Comparison of ENCODE assay signal across 9 cellular contexts in the genomic region with DNA sequence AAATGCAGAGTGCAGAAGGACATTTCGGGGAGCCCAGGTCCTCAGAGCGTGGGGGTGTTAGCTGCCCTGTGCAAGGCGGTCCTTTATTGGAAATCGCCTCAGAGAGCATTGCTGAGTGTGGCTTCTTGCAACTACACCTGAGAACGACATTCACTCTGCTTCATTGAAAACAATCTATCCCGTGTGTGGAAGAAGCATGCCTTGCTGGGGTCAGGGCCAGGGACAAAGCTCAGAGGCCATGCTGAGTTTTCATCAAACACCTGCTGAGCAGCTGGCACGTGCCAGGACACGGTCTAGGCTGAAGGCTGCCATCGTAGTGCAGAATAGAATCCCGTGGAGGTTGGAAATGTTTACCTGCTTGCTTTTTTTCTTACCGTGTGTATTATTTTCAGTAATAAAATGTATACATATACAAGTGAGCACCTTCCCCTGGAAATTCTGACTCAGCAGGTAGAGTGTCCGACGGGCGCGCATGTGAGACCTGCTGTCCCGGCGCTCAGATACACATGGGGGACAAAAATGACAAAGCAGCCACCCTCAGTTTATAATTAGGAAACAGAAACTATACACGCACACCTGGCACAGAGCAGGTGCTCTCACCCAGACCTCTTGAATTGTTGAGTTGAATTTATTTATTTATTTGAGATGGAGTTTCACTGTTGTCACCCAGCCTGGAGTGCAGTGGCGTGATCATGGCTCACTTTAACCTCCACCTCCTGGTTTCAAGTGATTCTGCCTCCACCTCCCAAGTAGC.
A peak's percentile ranks its signal among the peaks of the same experiment; 100 is the strongest.
DNase-seq lines count a peak whose midpoint lies in the region; ATAC-seq and TF ChIP-seq lines count a peak whose summit lies in the region.
"Had no signal": no experiment of that assay in that cellular context is flagged by ENCODE, and none has a peak within 500 bp of the region (broad histone marks: within the 10 kb centered on the region; RNA-seq: fewer than 3 reads in every experiment).

No MANE protein-coding gene starts in this region.

- no peaks in the 10 kb centered on the region for H3K4me1 ChIP-seq in aorta (ENCODE audit: control insufficient read depth in 1 of 2, insufficient read depth in 2 of 2, low read length in 2 of 2)

- intact Hi-C loops in aorta (cut with DNase I), result no loop called here

- no peak overlapping the region for H3K4me3 ChIP-seq in aorta (ENCODE audit: low read length in 2 of 2)

- H3K27ac ChIP-seq in aorta (ENCODE audit: low read depth in 1 of 2, low read length in 2 of 2), result no peak overlapping the region

- no peaks in the 10 kb centered on the region for H3K27me3 ChIP-seq in aorta (ENCODE audit: control insufficient read depth in 1 of 2, insufficient read depth in 2 of 2, low read length in 1 of 2)

- TF ChIP-seq CTCF in omental fat pad (IDR thresholded peaks at IDR 0.05), result no peak

- no peaks in the 10 kb centered on the region for H3K36me3 ChIP-seq in aorta (ENCODE audit: control insufficient read depth in 1 of 2, insufficient read depth in 2 of 2, low read length in 1 of 2)

- ATAC-seq in GM18511 (IDR thresholded peaks at IDR 0.05; ENCODE audit: unreplicated experiment), result peak; percentile 31
- ATAC-seq in GM21576 (IDR thresholded peaks at IDR 0.05; ENCODE audit: unreplicated experiment), result peak; percentile 33
- peak; percentile 18 for ATAC-seq in HG03469 (IDR thresholded peaks at IDR 0.05; ENCODE audit: unreplicated experiment)
- no peak for ATAC-seq in aorta (ENCODE audit: low FRiP score)
- ATAC-seq in omental fat pad (ENCODE audit: low FRiP score), result no peak

- DNase-seq in cerebellum (ENCODE audit: low spot score) (peak; percentile 53), aorta (no peak), omental fat pad (ENCODE audit: low spot score) (no peak), epidermal melanocyte (ENCODE audit: insufficient read length, low spot score) (no peak), AG08396 (ENCODE audit: low spot score) (no peak)
- DNase-seq: midbrain had no signal

- WGBS in aorta, 2 donors, result 95% methylated on average over 19 of the region's 19 CpGs

- no peaks in the 10 kb centered on the region for H3K9me3 ChIP-seq in aorta (ENCODE audit: control insufficient read depth, low read length)

Comparison
In these comparisons a context has a peak if more than half of its experiments do, and no peak if none do; other contexts are left out.
1. ATAC-seq: peak in GM18511 (single experiment), GM21576 (single experiment) and HG03469 (single experiment); none in aorta (single experiment) and omental fat pad (single experiment).